ENCODE assay signal across 17 cellular contexts in genomic region chr22:20749453-20749852, GRCh38. TPM values are rescaled to one million over a fixed set of nuclear protein-coding genes. Genes with fewer than 3 reads are reported as not detected.
A peak's percentile ranks its signal among the peaks of the same experiment; 100 is the strongest.
DNase-seq lines count a peak whose midpoint lies in the region; FAIRE-seq and TF ChIP-seq lines count a peak whose summit lies in the region.
"Had no signal": no experiment of that assay in that cellular context is flagged by ENCODE, and none has a peak within 500 bp of the region (broad histone marks: within the 10 kb centered on the region; RNA-seq: fewer than 3 reads in every experiment).

No MANE protein-coding gene starts in this region.

- FAIRE-seq in frontal cortex (lab: Jason Lieb, UNC): no peak
- FAIRE-seq: A549 had no signal

- peak overlapping the region; percentile 70 for H3K4me2 ChIP-seq in KMS-11
- H3K4me2 ChIP-seq: A549 had no signal

- in situ Hi-C loops in HAP-1 (cut with MboI; ENCODE audit: low sequenced_read_pairs): no loop called here

- H3K9me3 ChIP-seq in spleen: no peaks in the 10 kb centered on the region
- no peaks in the 10 kb centered on the region for H3K9me3 ChIP-seq in HAP-1
- H3K9me3 ChIP-seq: A549, SJSA1, tibial nerve had no signal

- H3K4me3 ChIP-seq in KMS-11 (IDR thresholded peaks at IDR 0.05; ENCODE audit: insufficient read depth, low read depth, low read length) (no peak overlapping the region), dorsolateral prefrontal cortex (no peak overlapping the region), spleen (no peak overlapping the region), HAP-1 (no peak overlapping the region)
- H3K4me3 ChIP-seq: A549, SJSA1, tibial nerve had no signal

- no peaks in the 10 kb centered on the region for H3K79me2 ChIP-seq in KMS-11 (ENCODE audit: insufficient read depth, low read depth)

- intact Hi-C loops in dorsolateral prefrontal cortex (cut with DNase I) (no loop called here), spleen (cut with DNase I; ENCODE audit: low total_unique reads) (no loop called here)

- TF ChIP-seq POLR2A in spleen (IDR thresholded peaks at IDR 0.05): no peak

- no peak overlapping the region for H2AFZ ChIP-seq in KMS-11 (ENCODE audit: low read depth)

- H3K27me3 ChIP-seq in KMS-11 (ENCODE audit: insufficient read depth, low read depth) (no peaks in the 10 kb centered on the region), dorsolateral prefrontal cortex (no peaks in the 10 kb centered on the region), spleen (replicated peaks in 1 of 7) (no peaks in the 10 kb centered on the region), HAP-1 (ENCODE audit: low read depth) (no peaks in the 10 kb centered on the region)
- H3K27me3 ChIP-seq: SJSA1, tibial nerve had no signal

- DNase-seq in NCI-H446 treated with DMSO at 0.1 percent for 48 hours (lab: John Stamatoyannopoulos, UW) (peak; percentile 0), NCI-H446 (lab: John Stamatoyannopoulos, UW) (no peak), dorsolateral prefrontal cortex (peak in 2 of 10 donors; percentile 40 to 59), spleen (no peak), frontal cortex (ENCODE audit: low spot score in 2 of 2) (no peak), HAP-1 (ENCODE audit: low spot score in 2 of 2) (no peak)
- no peak for DNase-seq in stimulated activated naive CD4-positive, alpha-beta T cell (lab: John Stamatoyannopoulos, UW)
- DNase-seq: activated T-cell treated with anti-CD3 and anti-CD28 coated beads, Interleukin-2, amount 50 U/mL, for 1 hour; DND-41; NCI-H1436 treated with DMSO at 0.1 percent for 48 hours; NCI-H82 had no signal

- H3K27ac ChIP-seq in KMS-11 (peak overlapping the region; percentile 53), dorsolateral prefrontal cortex (peak overlapping the region in 56 of 59 donors; percentile 11 to 92 (median 76)), spleen (peak overlapping the region in 7 of 8 donors; percentile 9 to 72 (median 39))
- H3K27ac ChIP-seq: A549 had no signal

- no peaks in the 10 kb centered on the region for H3K36me3 ChIP-seq in KMS-11 (ENCODE audit: insufficient read depth)
- peaks cover 0 to 99% (median 53%) of the 10 kb centered on the region in 6 donors for H3K36me3 ChIP-seq in spleen
- H3K36me3 ChIP-seq in HAP-1 (replicated peaks): peaks cover 26% of the 10 kb centered on the region

- no peaks in the 10 kb centered on the region for H4K20me1 ChIP-seq in KMS-11 (ENCODE audit: insufficient read depth)

- H3K9ac ChIP-seq in KMS-11: peak overlapping the region; percentile 23; the same call in 1 of the 2 replicates

- TF ChIP-seq CTCF in KMS-11 (conservative IDR thresholded peaks at IDR 0.05; ENCODE audit: low read depth, low read length) (no peak), dorsolateral prefrontal cortex (IDR thresholded peaks at IDR 0.05 in 54 of 56, conservative IDR thresholded peaks at IDR 0.05 in 2 of 56; ENCODE audit: low read depth in 1 of 56, partially characterized antibody in 56 of 56) (no peak), spleen (IDR thresholded peaks at IDR 0.05 in 8 of 11, conservative IDR thresholded peaks at IDR 0.05 in 3 of 11) (no peak)

- peaks cover 77% of the 10 kb centered on the region for H3K4me1 ChIP-seq in KMS-11 (ENCODE audit: low read depth, poor library complexity, severe bottlenecking)
- peaks cover 12 to 58% (median 37%) of the 10 kb centered on the region in 6 donors for H3K4me1 ChIP-seq in spleen
- H3K4me1 ChIP-seq in HAP-1: no peaks in the 10 kb centered on the region

- 71 to 100% (median 77%) methylated on average over 3 of the region's 3 CpGs for WGBS in spleen, 5 donors

RNA-seq across cellular contexts. Expression of gene SERPIND1, which starts 24.5 kb away (rescaled TPM):
- total RNA-seq in dorsolateral prefrontal cortex (1 to 10 TPM in 26 of 120 experiments, under 1 TPM in 70, not detected in 24; 0.11 to 4.7 (median 0.61) TPM), spleen (under 1 TPM in 1 of 7 donors, not detected in 6; 0.14 TPM), frontal cortex (4.5 TPM)
- polyA plus RNA-seq in spleen: under 1 TPM; 0.03 to 0.13 (median 0.04) TPM
- total RNA-seq: fibroblast of lung, mononuclear cell, SJSA1 had no signal
- polyA plus RNA-seq: A549 had no signal
